In genomic region chr1:94068096-94068830, GRCh38 we compare ENCODE assay signal across 11 cellular contexts. TPM values are rescaled to one million over a fixed set of nuclear protein-coding genes. Genes with fewer than 3 reads are reported as not detected.
A peak's percentile ranks its signal among the peaks of the same experiment; 100 is the strongest.
DNase-seq lines count a peak whose midpoint lies in the region; ATAC-seq lines count a peak whose summit lies in the region.
"Had no signal": no experiment of that assay in that cellular context is flagged by ENCODE, and none has a peak within 500 bp of the region (broad histone marks: within the 10 kb centered on the region; RNA-seq: fewer than 3 reads in every experiment).

No MANE protein-coding gene starts in this region.

- H3K9ac ChIP-seq in trophoblast cell (ENCODE audit: low read length) = no peak overlapping the region

- H3K79me2 ChIP-seq in trophoblast cell (ENCODE audit: control insufficient read depth, insufficient read depth, low read length, poor library complexity) = peaks cover 2% of the 10 kb centered on the region

- no peaks in the 10 kb centered on the region for H3K27me3 ChIP-seq in trophoblast cell (ENCODE audit: insufficient read depth, low read length)

- peak overlapping the region; percentile 69 for H3K14ac ChIP-seq in trophoblast cell (ENCODE audit: low read length)

- in situ Hi-C loops in Caki2 (cut with HindIII; ENCODE audit: low pct_unique_long_range_greater_than_20kb, low sequenced_read_pairs) = no loop called here

- peaks cover 33% of the 10 kb centered on the region for H3K79me1 ChIP-seq in trophoblast cell (ENCODE audit: low read length)

- no peak for ATAC-seq in HG02885 (IDR thresholded peaks at IDR 0.05; ENCODE audit: poor library complexity, unreplicated experiment)
- no peak for ATAC-seq in HG03196 (IDR thresholded peaks at IDR 0.05; ENCODE audit: unreplicated experiment)

- H3K36me3 ChIP-seq in trophoblast cell (ENCODE audit: control insufficient read depth in 1 of 2, insufficient read depth in 2 of 2, low read length in 2 of 2) = no peaks in the 10 kb centered on the region

- peak overlapping the region; percentile 78 for H2BK5ac ChIP-seq in trophoblast cell (ENCODE audit: low read depth, low read length, poor library complexity)

- H3K23ac ChIP-seq in trophoblast cell (ENCODE audit: low read length) = no peak overlapping the region

- no peak overlapping the region for H3K4me2 ChIP-seq in trophoblast cell (ENCODE audit: low read length)

- peak overlapping the region; percentile 96 for H2BK12ac ChIP-seq in trophoblast cell (ENCODE audit: low read length)

- peak overlapping the region; percentile 84 for H4K91ac ChIP-seq in trophoblast cell (ENCODE audit: low read depth, low read length)

- H3K18ac ChIP-seq in trophoblast cell (ENCODE audit: low read length) = peak overlapping the region; percentile 60

- H2AFZ ChIP-seq in trophoblast cell (ENCODE audit: insufficient read depth, low read length, poor library complexity) = peak overlapping the region; percentile 57

- H3K4ac ChIP-seq in trophoblast cell (ENCODE audit: low read depth, low read length) = peak overlapping the region; percentile 39

- peak overlapping the region; percentile 34 for H2AK5ac ChIP-seq in trophoblast cell (ENCODE audit: low read length)

- peaks cover 2% of the 10 kb centered on the region for H3K9me3 ChIP-seq in trophoblast cell (ENCODE audit: insufficient read depth, low read depth, low read length)

- no peak overlapping the region for H3K4me3 ChIP-seq in trophoblast cell (ENCODE audit: low read depth, low read length)

- DNase-seq in Caki2 (ENCODE audit: low read depth) (peak; percentile 56), M059J (ENCODE audit: low read depth) (peak; percentile 97), epithelial cell of prostate (ENCODE audit: low read depth, low spot score) (peak; percentile 34), trophoblast cell (peak; percentile 72 to 86), DMS79 (lab: John Stamatoyannopoulos, UW) (no peak), NCI-H345 (lab: John Stamatoyannopoulos, UW) (no peak)
- DNase-seq: activated CD4-positive, alpha-beta T cell treated with anti-CD3 and anti-CD28 coated beads for 4 hours; central memory CD4-positive, alpha-beta T cell; NCI-H526 treated with DMSO at 0.1 percent for 48 hours had no signal

- H3K4me1 ChIP-seq in trophoblast cell (ENCODE audit: control insufficient read depth in 1 of 2, insufficient read depth in 2 of 2, low read length in 2 of 2) = peaks cover 15 to 26% of the 10 kb centered on the region in 2 experiments

- H4K8ac ChIP-seq in trophoblast cell (ENCODE audit: low read depth, low read length) = peak overlapping the region; percentile 65

- H4K12ac ChIP-seq in trophoblast cell (ENCODE audit: low read depth, low read length) = no peak overlapping the region

- no CpG with 5 or more reads among the region's 5 CpGs for WGBS in trophoblast cell (ENCODE audit: extremely low coverage, insufficient coverage, insufficient read length)

- H3K27ac ChIP-seq in epithelial cell of prostate (peak overlapping the region; percentile 53), trophoblast cell (ENCODE audit: low read depth, low read length) (no peak overlapping the region)

- peak overlapping the region; percentile 94 for H2BK120ac ChIP-seq in trophoblast cell (ENCODE audit: insufficient read depth, low read length, poor library complexity)

RNA-seq across cellular contexts. Expression of gene ABCA4, which starts 52.7 kb away (rescaled TPM):
- not detected in 2 replicates for total RNA-seq in Caki2 (2014; rRNA removed; shearing (Covaris generic); ENCODE audit: low replicate concordance)
- total RNA-seq in M059J (2014; rRNA removed; shearing (Covaris generic)) = 0.15 TPM in 1 of 2 replicates, not detected in the other
- polyA plus RNA-seq in trophoblast cell (2013) = 7.2 and 7.4 TPM in 2 replicates

Comparison
In these comparisons a context has a peak if more than half of its experiments do, and no peak if none do; other contexts are left out.
1. DNase-seq: peak in Caki2 (single experiment), M059J (single experiment), epithelial cell of prostate (single experiment) and trophoblast cell (2 of 2); none in DMS79 (single experiment) and NCI-H345 (single experiment).